Comparison of ENCODE assay signal across 25 cellular contexts in genomic region chr19:51722492-51722891, GRCh38. TPM values are rescaled to one million over a fixed set of nuclear protein-coding genes. Genes with fewer than 3 reads are reported as not detected.
"Had no signal": no experiment of that assay in that cellular context is flagged by ENCODE, and none has a peak within 500 bp of the region (broad histone marks: within the 10 kb centered on the region; RNA-seq: fewer than 3 reads in every experiment).

No MANE protein-coding gene starts in this region.

- H3K4me3 ChIP-seq: K562 had no signal

- H3K4me2 ChIP-seq: KMS-11, SK-N-SH had no signal

- ATAC-seq: K562, Panc1, PC-3 had no signal

- H3K9me3 ChIP-seq: SK-N-SH had no signal

- H3K9me2 ChIP-seq: SK-N-SH had no signal

- DNase-seq: MV-4-11, NCI-H1092, NCI-H1105 treated with DMSO at 0.1 percent for 48 hours, NCI-H1417 treated with DMSO at 0.1 percent for 48 hours, NCI-H187, NCI-H2029, NCI-H2081 treated with DMSO at 0.1 percent for 48 hours, NCI-H2171, NCI-H226, NCI-H446, NCI-H510A, NCI-H524 treated with DMSO at 0.1 percent for 48 hours, NCI-H774, PC-3, SHP77, SK-N-SH, SW 1271, T-cell had no signal

- H3K9ac ChIP-seq: KMS-11, SK-N-SH had no signal

- H3K27ac ChIP-seq: HL-60, KMS-11, RWPE1 had no signal

RNA-seq across cellular contexts. Expression of gene HAS1, which starts 1.3 kb away (rescaled TPM):
- total RNA-seq: PC-3, SK-MEL-5, T-cell had no signal

RNA-seq across cellular contexts. Expression of gene FPR1, which starts 29.2 kb away (rescaled TPM):
- total RNA-seq: SK-MEL-5 had no signal

RNA-seq across cellular contexts. Expression of gene FPR2, which starts 38.5 kb away (rescaled TPM):
- total RNA-seq: K562, MCF 10A, PC-3, SK-MEL-5, T-cell had no signal
